11 cellular contexts compared by ENCODE assay signal in genomic region chr11:109086931-109087330, GRCh38.
"Had no signal": no experiment of that assay in that cellular context is flagged by ENCODE, and none has a peak within 500 bp of the region (broad histone marks: within the 10 kb centered on the region; RNA-seq: fewer than 3 reads in every experiment).

No MANE protein-coding gene starts in this region.

- FAIRE-seq: H1, H54 had no signal

- H3K4me3 ChIP-seq: GM23338, HAP-1 had no signal

- DNase-seq: GM23248, GOT3, H7, H9, HCEC 1CT, HFFc6 had no signal

- H3K9me3 ChIP-seq: HAP-1 had no signal

- ATAC-seq: GM23338, HCT116 had no signal

- H3K36me3 ChIP-seq: HAP-1 had no signal

- H3K4me2 ChIP-seq: GM23338 had no signal

- H2AFZ ChIP-seq: GM23338 had no signal

- H3K27ac ChIP-seq: GM23248 had no signal

- H3K4me1 ChIP-seq: HAP-1 had no signal
